ENCODE assay signal across 12 cellular contexts in genomic region chr1:3773572-3774502, GRCh38. TPM values are rescaled to one million over a fixed set of nuclear protein-coding genes. Genes with fewer than 3 reads are reported as not detected.
DNase-seq lines count a peak whose midpoint lies in the region; ATAC-seq and TF ChIP-seq lines count a peak whose summit lies in the region.
"Had no signal": no experiment of that assay in that cellular context is flagged by ENCODE, and none has a peak within 500 bp of the region (broad histone marks: within the 10 kb centered on the region; RNA-seq: fewer than 3 reads in every experiment).

No MANE protein-coding gene starts in this region.

- H3K36me3 Mint-ChIP-seq in central memory CD8-positive, alpha-beta T cell (ENCODE audit: insufficient read depth): peaks cover 6% of the 10 kb centered on the region
- H3K36me3 Mint-ChIP-seq in nephron (ENCODE audit: low read depth): no peaks in the 10 kb centered on the region

- H3K4me3 ChIP-seq in left ventricle myocardium inferior (peak overlapping the region; percentile 74), heart left ventricle (peak overlapping the region in 1 of 12 donors; percentile 65)

- H3K27me3 Mint-ChIP-seq in central memory CD8-positive, alpha-beta T cell: no peaks in the 10 kb centered on the region
- H3K27me3 Mint-ChIP-seq in nephron (ENCODE audit: low read depth): peaks cover 8% of the 10 kb centered on the region

- H3K27ac ChIP-seq in left ventricle myocardium inferior (replicated peaks) (peak overlapping the region; percentile 83), heart left ventricle (peak overlapping the region in 5 of 12 donors; percentile 60 to 90 (median 76))

- intact Hi-C loops in left ventricle myocardium inferior (cut with micrococcal nuclease) (no loop called here), heart left ventricle (cut with DNase I) (no loop called here)

- no peak for TF ChIP-seq POLR2A in heart left ventricle (IDR thresholded peaks at IDR 0.05)

- H3K9me3 ChIP-seq in left ventricle myocardium inferior (replicated peaks): no peaks in the 10 kb centered on the region
- no peaks in the 10 kb centered on the region for H3K9me3 ChIP-seq in heart left ventricle
- H3K9me3 ChIP-seq: ovary had no signal

- H3K4me1 ChIP-seq in left ventricle myocardium inferior (peaks cover 55% of the 10 kb centered on the region), heart left ventricle (peaks cover 0 to 59% (median 31%) of the 10 kb centered on the region in 12 donors)

- H3K4me1 Mint-ChIP-seq in central memory CD8-positive, alpha-beta T cell: peaks cover 9% of the 10 kb centered on the region
- H3K4me1 Mint-ChIP-seq in nephron: peaks cover 16% of the 10 kb centered on the region

- H3K27me3 ChIP-seq in left ventricle myocardium inferior (ENCODE audit: low read depth) (peaks cover 16% of the 10 kb centered on the region), heart left ventricle (peaks cover 0 to 6% (median 0%) of the 10 kb centered on the region in 9 donors)
- H3K27me3 ChIP-seq: ovary had no signal

- no peak for ATAC-seq in heart left ventricle
- ATAC-seq in central memory CD8-positive, alpha-beta T cell (replicated peaks; ENCODE audit: extremely low read depth, poor library complexity, severe bottlenecking): no peak
- no peak for ATAC-seq in HG02588 (IDR thresholded peaks at IDR 0.05; ENCODE audit: unreplicated experiment)
- ATAC-seq in HG03196 (IDR thresholded peaks at IDR 0.05; ENCODE audit: unreplicated experiment): no peak

- DNase-seq in left ventricle myocardium inferior: no peak
- no peak for DNase-seq in heart left ventricle
- DNase-seq in central memory CD8-positive, alpha-beta T cell (ENCODE audit: low spot score in 2 of 2): no peak
- no peak for DNase-seq in activated CD8-positive, alpha-beta memory T cell treated with anti-CD3 and anti-CD28 coated beads, Interleukin-2, amount 50 U/mL, for 4 hours
- DNase-seq in T-helper 2 cell: no peak
- DNase-seq: AML-193, NCI-H1105 treated with DMSO at 0.1 percent for 48 hours had no signal

- H3K27ac Mint-ChIP-seq in central memory CD8-positive, alpha-beta T cell (ENCODE audit: low read depth): no peak overlapping the region
- peak overlapping the region; percentile 39 to 59 (median 48) for H3K27ac Mint-ChIP-seq in nephron
- H3K27ac Mint-ChIP-seq: T-helper 2 cell treated with Interferon-gamma antibody and Interleukin-4, amounts not matched to agents 5 μg/mL and 100 μg/mL, for 36 hours had no signal

- peaks cover 3% of the 10 kb centered on the region for H3K36me3 ChIP-seq in left ventricle myocardium inferior
- H3K36me3 ChIP-seq in heart left ventricle: peaks cover 0 to 8% (median under 1%) of the 10 kb centered on the region in 9 donors
- H3K36me3 ChIP-seq: ovary had no signal

- H3K9me3 Mint-ChIP-seq in central memory CD8-positive, alpha-beta T cell: no peaks in the 10 kb centered on the region
- H3K9me3 Mint-ChIP-seq in nephron: no peaks in the 10 kb centered on the region
- H3K9me3 Mint-ChIP-seq: T-helper 2 cell treated with Interferon-gamma antibody and Interleukin-4, amounts not matched to agents 5 μg/mL and 100 μg/mL, for 36 hours had no signal

- WGBS in heart left ventricle, 4 donors: 76 to 85% (median 81%) methylated on average over 9 to 23 of the region's 23 CpGs

- TF ChIP-seq CTCF in left ventricle myocardium inferior (IDR thresholded peaks at IDR 0.05; ENCODE audit: borderline replicate concordance) (no peak), heart left ventricle (IDR thresholded peaks at IDR 0.05) (no peak), nephron (IDR thresholded peaks at IDR 0.05; ENCODE audit: unreplicated experiment in 3 of 3) (no peak)

- H3K4me3 Mint-ChIP-seq in central memory CD8-positive, alpha-beta T cell: peak overlapping the region; percentile 69
- H3K4me3 Mint-ChIP-seq in nephron: peak overlapping the region; percentile 54 to 71 (median 69)

RNA-seq across cellular contexts. Expression of gene SMIM1, which starts 1.3 kb away (rescaled TPM):
- 13.9 TPM for total RNA-seq in left ventricle myocardium inferior
- total RNA-seq in heart left ventricle: 10 to 100 TPM in 6 of 9 donors, 1 to 10 TPM in 3; 9.4 to 20.8 (median 11.7) TPM
- polyA plus RNA-seq in heart left ventricle: 10 to 100 TPM in 1 of 2 donors, 1 to 10 TPM in 1; 3.8 to 51.2 TPM

RNA-seq across cellular contexts. Expression of gene CCDC27, which starts 21.6 kb away (rescaled TPM):
- total RNA-seq in left ventricle myocardium inferior (0.08 TPM), heart left ventricle (not detected)
- polyA plus RNA-seq in heart left ventricle: not detected
- total RNA-seq: ovary had no signal

RNA-seq across cellular contexts. Expression of gene LRRC47, which starts 22.5 kb away (rescaled TPM):
- 58.2 TPM for total RNA-seq in left ventricle myocardium inferior
- 10 to 100 TPM; 51.3 to 85.7 (median 68.8) TPM for total RNA-seq in heart left ventricle
- 10 to 100 TPM; 18.4 to 39.2 TPM for polyA plus RNA-seq in heart left ventricle
